In the genomic region with DNA sequence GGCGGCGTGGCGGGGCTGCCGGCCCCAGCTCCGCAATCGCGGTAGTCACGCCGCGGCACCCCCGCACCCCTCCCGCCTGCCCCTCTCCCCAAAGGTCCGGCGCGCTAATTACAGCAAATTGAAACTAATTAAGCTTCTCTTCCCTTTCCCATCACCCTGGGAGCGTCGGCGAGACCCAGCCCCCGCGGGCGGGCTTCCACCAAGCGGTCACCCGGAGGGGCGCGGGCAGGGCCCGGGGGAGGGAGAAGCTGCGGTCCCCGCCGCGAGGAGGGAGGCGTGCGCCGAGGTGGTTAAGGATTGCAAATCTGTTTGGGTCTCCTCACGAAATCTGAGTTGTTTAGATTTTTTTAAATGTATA, we compare ENCODE assay signal across 14 cellular contexts. TPM values are rescaled to one million over a fixed set of nuclear protein-coding genes. Genes with fewer than 3 reads are reported as not detected.
A peak's percentile ranks its signal among the peaks of the same experiment; 100 is the strongest.
DNase-seq lines count a peak whose midpoint lies in the region; ATAC-seq, FAIRE-seq and TF ChIP-seq lines count a peak whose summit lies in the region.
"Had no signal": no experiment of that assay in that cellular context is flagged by ENCODE, and none has a peak within 500 bp of the region (broad histone marks: within the 10 kb centered on the region; RNA-seq: fewer than 3 reads in every experiment).

No MANE protein-coding gene starts in this region.

- in situ Hi-C loops in G401 (cut with HindIII; ENCODE audit: low sequenced_read_pairs) = no loop called here

- no peak overlapping the region for H3K27ac ChIP-seq in cardiac muscle cell
- H3K27ac ChIP-seq in heart left ventricle = no peak overlapping the region
- no peak overlapping the region for H3K27ac ChIP-seq in small intestine (ENCODE audit: low read depth in 1 of 2, low read length in 1 of 2)

- H3K4me1 Mint-ChIP-seq in chondrocyte (ENCODE audit: low read depth) = peaks cover 28% of the 10 kb centered on the region
- peaks cover 9% of the 10 kb centered on the region for H3K4me1 Mint-ChIP-seq in memory B cell
- H3K4me1 Mint-ChIP-seq in type B pancreatic cell (ENCODE audit: unreplicated experiment) = peaks cover 29% of the 10 kb centered on the region
- H3K4me1 Mint-ChIP-seq in T-cell = peaks cover 14 to 26% (median 18%) of the 10 kb centered on the region in 3 donors

- H3K27ac Mint-ChIP-seq in chondrocyte (ENCODE audit: unreplicated experiment) (no peak overlapping the region), memory B cell (peak overlapping the region; percentile 76), type B pancreatic cell (peak overlapping the region; percentile 89), T-cell (no peak overlapping the region)

- no peak for FAIRE-seq in small intestine (lab: Jason Lieb, UNC)
- FAIRE-seq: H54 had no signal

- ATAC-seq in heart left ventricle (no peak), memory B cell (ENCODE audit: low read depth) (no peak), T-cell (replicated peaks in 1 of 4) (no peak)

- no peaks in the 10 kb centered on the region for H3K36me3 ChIP-seq in cardiac muscle cell
- H3K36me3 ChIP-seq in heart left ventricle = no peaks in the 10 kb centered on the region
- H3K36me3 ChIP-seq in small intestine (ENCODE audit: control insufficient read depth in 2 of 2, insufficient read depth in 2 of 2, low read length in 2 of 2) = no peaks in the 10 kb centered on the region
- H3K36me3 ChIP-seq: MG63 had no signal

- WGBS in heart left ventricle, 4 donors = 1 to 34% (median 14%) methylated on average over 24 to 34 of the region's 34 CpGs
- WGBS in small intestine, 3 donors = 2 to 22% (median 3%) methylated on average over 16 to 34 of the region's 34 CpGs

- H3K4me1 ChIP-seq in cardiac muscle cell (ENCODE audit: low read depth) (peaks cover 22% of the 10 kb centered on the region), heart left ventricle (peaks cover 0 to 25% (median 3%) of the 10 kb centered on the region in 12 donors), small intestine (ENCODE audit: control insufficient read depth in 2 of 2, insufficient read depth in 1 of 2, low read depth in 1 of 2, low read length in 1 of 2) (no peaks in the 10 kb centered on the region)

- H3K4me3 ChIP-seq in cardiac muscle cell (peak overlapping the region; percentile 12), heart left ventricle (peak overlapping the region in 1 of 12 donors; percentile 15), small intestine (ENCODE audit: low read depth in 1 of 2, low read length in 2 of 2) (peak overlapping the region in 1 of 2 donors; percentile 34)
- H3K4me3 ChIP-seq: MG63 had no signal

- H3K4me3 Mint-ChIP-seq in chondrocyte (ENCODE audit: unreplicated experiment) = peak overlapping the region; percentile 56
- no peak overlapping the region for H3K4me3 Mint-ChIP-seq in memory B cell
- peak overlapping the region; percentile 90 for H3K4me3 Mint-ChIP-seq in type B pancreatic cell
- H3K4me3 Mint-ChIP-seq in T-cell = peak overlapping the region in 1 of 3 donors; percentile 25

- CTCF ChIA-PET in T-cell (lab: Charles Lee) = no interaction called here

- H3K27me3 Mint-ChIP-seq in chondrocyte (ENCODE audit: low read depth) (peaks cover 47% of the 10 kb centered on the region), memory B cell (peaks cover 10% of the 10 kb centered on the region), type B pancreatic cell (peaks cover 86% of the 10 kb centered on the region), T-cell (peaks cover 36 to 40% of the 10 kb centered on the region in 2 donors)

- H3K9me3 ChIP-seq in cardiac muscle cell (ENCODE audit: low read depth) (no peaks in the 10 kb centered on the region), heart left ventricle (no peaks in the 10 kb centered on the region), small intestine (ENCODE audit: control insufficient read depth, low read depth) (no peaks in the 10 kb centered on the region)
- H3K9me3 ChIP-seq: MG63 had no signal

- TF ChIP-seq CTCF in cardiac muscle cell (IDR thresholded peaks at IDR 0.05; ENCODE audit: low read depth, low read length) = no peak
- no peak for TF ChIP-seq CTCF in heart left ventricle (IDR thresholded peaks at IDR 0.05)
- peak; percentile 7 for TF ChIP-seq CTCF in chondrocyte (IDR thresholded peaks at IDR 0.05)
- TF ChIP-seq CTCF in type B pancreatic cell (conservative IDR thresholded peaks at IDR 0.05) = no peak

- no peak for TF ChIP-seq POLR2A in heart left ventricle (IDR thresholded peaks at IDR 0.05)

- POLR2A ChIA-PET in T-cell (lab: Charles Lee) = no interaction called here

- H3K36me3 Mint-ChIP-seq in chondrocyte (ENCODE audit: low read depth) (peaks cover 9% of the 10 kb centered on the region), memory B cell (peaks cover 5% of the 10 kb centered on the region), type B pancreatic cell (peaks cover 17% of the 10 kb centered on the region), T-cell (no peaks in the 10 kb centered on the region)

- H3K27me3 ChIP-seq in cardiac muscle cell (peaks cover 100% of the 10 kb centered on the region), heart left ventricle (peaks cover 0 to 79% (median 43%) of the 10 kb centered on the region in 9 donors), small intestine (ENCODE audit: control insufficient read depth in 2 of 2, insufficient read depth in 2 of 2, low read length in 2 of 2) (peaks cover 9 to 11% of the 10 kb centered on the region in 2 donors)

- DNase-seq in cardiac muscle cell (ENCODE audit: low read depth in 1 of 2, low spot score in 1 of 2) (no peak), heart left ventricle (no peak), chondrocyte (ENCODE audit: low spot score) (no peak), memory B cell (ENCODE audit: low spot score in 2 of 2) (no peak), type B pancreatic cell (ENCODE audit: extremely low spot score, unreplicated experiment) (no peak), G401 (ENCODE audit: low spot score) (no peak), small intestine (no peak), T-cell (no peak)
- DNase-seq: activated CD4-positive, alpha-beta T cell treated with anti-CD3 and anti-CD28 coated beads, Interleukin-2, amount 50 U/mL, for 1 hour; dermis blood vessel endothelial cell; DMS79; foreskin melanocyte; MG63 had no signal

- no peaks in the 10 kb centered on the region for H3K9me3 Mint-ChIP-seq in chondrocyte (ENCODE audit: low read depth)
- no peaks in the 10 kb centered on the region for H3K9me3 Mint-ChIP-seq in memory B cell
- H3K9me3 Mint-ChIP-seq in type B pancreatic cell = no peaks in the 10 kb centered on the region
- no peaks in the 10 kb centered on the region for H3K9me3 Mint-ChIP-seq in T-cell

- intact Hi-C loops in heart left ventricle (cut with DNase I) = no loop called here

RNA-seq across cellular contexts. Expression of gene ARX, which starts 13.1 kb away (rescaled TPM):
- total RNA-seq in cardiac muscle cell = not detected in 2 replicates
- 0.07 TPM in 1 of 2 replicates, not detected in the other for polyA plus RNA-seq in cardiac muscle cell
- not detected for total RNA-seq in heart left ventricle
- polyA plus RNA-seq in heart left ventricle = not detected
- not detected in 3 replicates for total RNA-seq in chondrocyte
- total RNA-seq in type B pancreatic cell (ENCODE audit: low replicate concordance) = 12.1 and 12.4 TPM in 2 replicates
- total RNA-seq in G401 (2014; rRNA removed; shearing (Covaris generic)) = 0.20 TPM in 1 of 2 replicates, not detected in the other
- under 1 TPM; 0.27 to 0.45 (median 0.31) TPM for polyA plus RNA-seq in small intestine
- not detected for total RNA-seq in T-cell
- total RNA-seq: dermis blood vessel endothelial cell had no signal

Comparison
In these comparisons a context has a peak if more than half of its experiments do, and no peak if none do; other contexts are left out.
1. H3K27ac Mint-ChIP-seq: peak in memory B cell (single experiment) and type B pancreatic cell (single experiment); none in chondrocyte (single experiment) and T-cell (0 of 2).
2. RNA of gene ARX, which starts 13.1 kb away (total RNA-seq): 12.1 to 12.4 TPM in type B pancreatic cell; 0.20 TPM in G401, not detected in cardiac muscle cell, not detected in heart left ventricle, not detected in chondrocyte and not detected in T-cell; every median in the first group is over 10 times any median in the second.